12 cellular contexts compared by ENCODE assay signal in the genomic region with DNA sequence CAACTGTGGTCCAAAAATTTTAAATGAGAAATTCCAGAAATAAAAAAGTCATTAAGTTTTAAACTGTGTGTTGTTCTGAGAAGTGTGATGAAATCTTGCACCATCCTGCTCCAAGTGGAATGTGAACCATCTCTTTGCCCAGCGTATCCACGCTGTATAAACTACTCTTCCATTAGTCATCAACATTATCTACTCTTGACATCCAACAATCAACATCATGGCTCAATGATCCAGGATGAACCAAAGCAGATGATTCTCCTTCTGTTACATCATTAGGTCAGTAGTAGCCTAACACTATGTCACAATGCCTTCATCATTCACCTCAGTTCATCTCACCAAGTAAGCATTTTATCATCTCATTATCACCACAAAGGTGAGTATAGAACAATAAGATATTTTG. TPM values are rescaled to one million over a fixed set of nuclear protein-coding genes. Genes with fewer than 3 reads are reported as not detected.
DNase-seq lines count a peak whose midpoint lies in the region; ATAC-seq and TF ChIP-seq lines count a peak whose summit lies in the region.
"Had no signal": no experiment of that assay in that cellular context is flagged by ENCODE, and none has a peak within 500 bp of the region (broad histone marks: within the 10 kb centered on the region; RNA-seq: fewer than 3 reads in every experiment).

No MANE protein-coding gene starts in this region.

- H3K79me2 ChIP-seq in hepatocyte: no peaks in the 10 kb centered on the region

- H3K27ac ChIP-seq in right atrium auricular region (no peak overlapping the region), hepatocyte (no peak overlapping the region)

- H3K4me3 ChIP-seq in right atrium auricular region (no peak overlapping the region), astrocyte of the spinal cord (ENCODE audit: low read depth, low read length) (no peak overlapping the region), hepatocyte (no peak overlapping the region)

- H3K9me3 ChIP-seq in right atrium auricular region (no peaks in the 10 kb centered on the region), hepatocyte (ENCODE audit: low read depth) (no peaks in the 10 kb centered on the region)
- H3K9me3 ChIP-seq: SK-N-SH had no signal

- no peak overlapping the region for H3K4me2 ChIP-seq in hepatocyte
- H3K4me2 ChIP-seq: SK-N-SH had no signal

- WGBS in hepatocyte (ENCODE audit: low lambda C conversion rate, missing lambda C conversion rate): 80% methylated on average over 2 of the region's 2 CpGs

- H3K9me2 ChIP-seq in hepatocyte (replicated peaks; ENCODE audit: insufficient read depth): no peaks in the 10 kb centered on the region
- H3K9me2 ChIP-seq: SK-N-SH had no signal

- TF ChIP-seq CTCF in right atrium auricular region (IDR thresholded peaks at IDR 0.05) (no peak), astrocyte of the spinal cord (IDR thresholded peaks at IDR 0.05; ENCODE audit: low read depth, low read length) (no peak), hepatocyte (IDR thresholded peaks at IDR 0.05; ENCODE audit: poor library complexity) (no peak)

- H3K4me1 ChIP-seq in right atrium auricular region (no peaks in the 10 kb centered on the region), hepatocyte (ENCODE audit: insufficient read depth) (no peaks in the 10 kb centered on the region)

- DNase-seq in left cardiac atrium (no peak), right atrium auricular region (ENCODE audit: low spot score) (no peak), astrocyte of the spinal cord (ENCODE audit: low read depth, low spot score) (peak; percentile 35), hepatocyte (ENCODE audit: low spot score) (peak; percentile 26), pons (ENCODE audit: low spot score) (no peak), NOMO-1 (lab: John Stamatoyannopoulos, UW; ENCODE audit: unreplicated experiment in 2 of 2) (no peak)
- DNase-seq: activated CD8-positive, alpha-beta memory T cell treated with anti-CD3 and anti-CD28 coated beads, Interleukin-2, amount 10 ng/mL, durations not matched to agents 7 days and 5 days; activated naive CD4-positive, alpha-beta T cell treated with anti-CD3 and anti-CD28 coated beads, Interleukin-2, amount 10 ng/mL, durations not matched to agents 7 days and 5 days; DMS153; SK-N-SH had no signal

- H4K20me1 ChIP-seq in hepatocyte (ENCODE audit: insufficient read depth, poor library complexity, severe bottlenecking): no peaks in the 10 kb centered on the region

- intact Hi-C loops in left cardiac atrium (cut with DNase I): no loop called here

- in situ Hi-C loops in astrocyte of the spinal cord (cut with HindIII; ENCODE audit: low sequenced_read_pairs): no loop called here

- H2AFZ ChIP-seq in hepatocyte: no peak overlapping the region

- H3K27me3 ChIP-seq in right atrium auricular region (no peaks in the 10 kb centered on the region), hepatocyte (no peaks in the 10 kb centered on the region)

- ATAC-seq in left cardiac atrium (peak; percentile 27 to 93), GM19351 (IDR thresholded peaks at IDR 0.05; ENCODE audit: unreplicated experiment) (no peak), HG03571 (IDR thresholded peaks at IDR 0.05; ENCODE audit: unreplicated experiment) (no peak)
- ATAC-seq: activated CD8-positive, alpha-beta memory T cell treated with anti-CD3 and anti-CD28 coated beads, Interleukin-2, amount 10 ng/mL, durations not matched to agents 7 days and 5 days had no signal

- peaks cover 27% of the 10 kb centered on the region for H3K36me3 ChIP-seq in right atrium auricular region
- H3K36me3 ChIP-seq in hepatocyte (replicated peaks; ENCODE audit: insufficient read depth, low read depth): no peaks in the 10 kb centered on the region

RNA-seq across cellular contexts. Expression of a gene that starts 55.3 kb away (rescaled TPM):
- total RNA-seq in left cardiac atrium: 100 to 1,000 TPM in 1 of 2 donors, 10 to 100 TPM in 1; 86.1 to 100 TPM
- 10 to 100 TPM; 50.3 to 98.3 TPM for total RNA-seq in right atrium auricular region
- 56.9 and 60.6 TPM in 2 replicates for total RNA-seq in hepatocyte
- 53.0 and 60.6 TPM in 2 replicates for polyA plus RNA-seq in hepatocyte

Comparison
In these comparisons a context has a peak if more than half of its experiments do, and no peak if none do; other contexts are left out.
1. ATAC-seq: peak in left cardiac atrium (2 of 2); none in GM19351 (single experiment) and HG03571 (single experiment).
2. DNase-seq: peak in astrocyte of the spinal cord (single experiment) and hepatocyte (single experiment); none in left cardiac atrium (single experiment), right atrium auricular region (single experiment), pons (single experiment) and NOMO-1 (0 of 2).